ENCODE assay signal across 10 cellular contexts in the genomic region with DNA sequence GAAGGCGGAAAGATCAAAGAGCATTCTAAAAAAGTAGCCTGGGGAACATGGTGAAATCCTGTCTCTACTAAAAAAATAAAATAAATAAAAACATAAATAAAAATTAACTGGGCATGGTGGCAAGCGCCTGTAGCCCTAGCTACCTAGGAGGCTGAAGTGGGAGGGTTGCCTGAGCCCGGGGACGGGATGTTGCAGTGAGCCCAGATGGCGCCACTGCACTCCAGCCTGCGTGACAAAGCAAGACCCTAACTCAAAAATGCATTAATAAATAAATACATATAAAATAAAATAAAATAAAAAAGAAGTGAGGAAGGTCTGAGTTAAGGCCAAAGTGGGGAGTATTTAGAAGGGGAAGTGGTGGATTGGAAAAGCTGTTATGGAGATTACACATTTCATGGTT. TPM values are rescaled to one million over a fixed set of nuclear protein-coding genes. Genes with fewer than 3 reads are reported as not detected.
DNase-seq lines count a peak whose midpoint lies in the region; ATAC-seq and TF ChIP-seq lines count a peak whose summit lies in the region.
"Had no signal": no experiment of that assay in that cellular context is flagged by ENCODE, and none has a peak within 500 bp of the region (broad histone marks: within the 10 kb centered on the region; RNA-seq: fewer than 3 reads in every experiment).

No MANE protein-coding gene starts in this region.

- no peak overlapping the region for H4K5ac ChIP-seq in mesendoderm (ENCODE audit: low read length)

- H3K9ac ChIP-seq in mesendoderm (ENCODE audit: low read length), result no peak overlapping the region

- no peak overlapping the region for H2BK120ac ChIP-seq in mesendoderm (ENCODE audit: low read depth, low read length)

- no peaks in the 10 kb centered on the region for H3K9me3 ChIP-seq in CD4-positive, alpha-beta memory T cell (ENCODE audit: control insufficient read depth in 1 of 2, low read length in 2 of 2)
- H3K9me3 ChIP-seq in transverse colon, result no peaks in the 10 kb centered on the region
- H3K9me3 ChIP-seq in vagina, result no peaks in the 10 kb centered on the region
- H3K9me3 ChIP-seq: lower lobe of right lung had no signal

- peaks cover 0 to 15% (median 7%) of the 10 kb centered on the region in 8 donors for H3K9me3 Mint-ChIP-seq in CD4-positive, alpha-beta memory T cell
- H3K9me3 Mint-ChIP-seq in HFFc6 (peaks cover 14% of the 10 kb centered on the region), WTC11 (peaks cover 14% of the 10 kb centered on the region)

- no peak for ATAC-seq in WTC11
- ATAC-seq: lower lobe of right lung had no signal

- no peaks in the 10 kb centered on the region for H3K27me3 ChIP-seq in CD4-positive, alpha-beta memory T cell (ENCODE audit: insufficient read depth, low read length)
- H3K27me3 ChIP-seq in mesendoderm (ENCODE audit: insufficient read depth, low read length, poor library complexity) (no peaks in the 10 kb centered on the region), transverse colon (no peaks in the 10 kb centered on the region), vagina (no peaks in the 10 kb centered on the region)

- no peak overlapping the region for H2BK5ac ChIP-seq in mesendoderm (ENCODE audit: low read length)

- no peak overlapping the region for H2AK5ac ChIP-seq in mesendoderm (ENCODE audit: low read length)

- H3K4me1 ChIP-seq in CD4-positive, alpha-beta memory T cell (ENCODE audit: insufficient read depth, low read length), result peaks cover 25% of the 10 kb centered on the region
- H3K4me1 ChIP-seq in mesendoderm (ENCODE audit: control insufficient read depth, low read depth, low read length) (no peaks in the 10 kb centered on the region), transverse colon (peaks cover 0 to 19% (median 15%) of the 10 kb centered on the region in 4 donors), vagina (peaks cover 7% of the 10 kb centered on the region)

- H3K18ac ChIP-seq in mesendoderm (ENCODE audit: low read length), result no peak overlapping the region

- CTCF ChIA-PET in CD4-positive, alpha-beta memory T cell (lab: Charles Lee; ENCODE audit: partially characterized antibody), result interaction anchor here (1.6 kb wide), 1 partner anchor 31 kb away, joined by 5 read pairs; no protein-coding TSS in a partner anchor
- CTCF ChIA-PET in WTC11 (lab: Charles Lee), result interaction anchor here (0.6 to 1.0 kb wide), 6 partner anchors 15 to 264 kb away, joined by 3 to 4 read pairs (median 4); partner anchors contain the start of gene TBR1

- no peak overlapping the region for H3K4me2 ChIP-seq in mesendoderm (ENCODE audit: low read length)

- no peak for TF ChIP-seq POLR2A in transverse colon (IDR thresholded peaks at IDR 0.05)
- TF ChIP-seq POLR2A in vagina (IDR thresholded peaks at IDR 0.05), result no peak

- intact Hi-C loops in CD4-positive, alpha-beta memory T cell (cut with micrococcal nuclease), result loop anchor here (5.0 kb wide), 3 partner anchors 70 to 1010 kb away; partner anchors contain the start of genes IFIH1 and TBR1
- intact Hi-C loops in transverse colon (cut with DNase I; ENCODE audit: low total_unique reads) (no loop called here), vagina (cut with DNase I) (no loop called here)

- no peak for TF ChIP-seq EP300 in transverse colon (IDR thresholded peaks at IDR 0.05; ENCODE audit: low read depth)

- H3K4me1 Mint-ChIP-seq in CD4-positive, alpha-beta memory T cell, result peaks cover 23 to 38% (median 28%) of the 10 kb centered on the region in 4 donors
- H3K4me1 Mint-ChIP-seq in HFFc6 (ENCODE audit: low read depth) (peaks cover 31% of the 10 kb centered on the region; the same call in 1 of the 2 replicates), WTC11 (peaks cover 17% of the 10 kb centered on the region)

- no peak overlapping the region for H3K27ac ChIP-seq in CD4-positive, alpha-beta memory T cell (ENCODE audit: low read depth, low read length)
- no peak overlapping the region for H3K27ac ChIP-seq in mesendoderm (ENCODE audit: low read depth, low read length)
- H3K27ac ChIP-seq in transverse colon, result no peak overlapping the region
- no peak overlapping the region for H3K27ac ChIP-seq in vagina
- H3K27ac ChIP-seq: lower lobe of right lung had no signal

- H3K36me3 ChIP-seq in CD4-positive, alpha-beta memory T cell (ENCODE audit: insufficient read depth, low read length), result no peaks in the 10 kb centered on the region
- no peaks in the 10 kb centered on the region for H3K36me3 ChIP-seq in mesendoderm (ENCODE audit: control insufficient read depth, insufficient read depth, low read length)
- H3K36me3 ChIP-seq in transverse colon, result no peaks in the 10 kb centered on the region
- H3K36me3 ChIP-seq in vagina, result no peaks in the 10 kb centered on the region
- H3K36me3 ChIP-seq: lower lobe of right lung had no signal

- TF ChIP-seq CTCF in HFFc6 (IDR thresholded peaks at IDR 0.05), result peak; percentile 26; the same call in 1 of the 2 replicates
- TF ChIP-seq CTCF in WTC11 (IDR thresholded peaks at IDR 0.05), result no peak
- TF ChIP-seq CTCF in transverse colon (IDR thresholded peaks at IDR 0.05), result no peak
- no peak for TF ChIP-seq CTCF in vagina (IDR thresholded peaks at IDR 0.05)

- no peak overlapping the region for H3K56ac ChIP-seq in mesendoderm (ENCODE audit: low read length)

- peaks cover 0 to 14% of the 10 kb centered on the region in 2 donors for H3K36me3 Mint-ChIP-seq in CD4-positive, alpha-beta memory T cell
- H3K36me3 Mint-ChIP-seq in HFFc6 (ENCODE audit: low read depth), result peaks cover 28% of the 10 kb centered on the region
- H3K36me3 Mint-ChIP-seq in WTC11, result peaks cover 14% of the 10 kb centered on the region

- H3K4me3 Mint-ChIP-seq in CD4-positive, alpha-beta memory T cell, result peak overlapping the region in 6 of 8 donors; percentile 64 to 98 (median 96)
- H3K4me3 Mint-ChIP-seq in HFFc6 (peak overlapping the region; percentile 94), WTC11 (peak overlapping the region; percentile 87)

- H3K79me1 ChIP-seq in mesendoderm (ENCODE audit: low read length), result no peaks in the 10 kb centered on the region

- no peak overlapping the region for H3K4ac ChIP-seq in mesendoderm (ENCODE audit: low read depth, low read length)

- no peak overlapping the region for H3K4me3 ChIP-seq in CD4-positive, alpha-beta memory T cell (ENCODE audit: low read length in 2 of 2)
- H3K4me3 ChIP-seq in mesendoderm (ENCODE audit: low read length), result no peak overlapping the region
- H3K4me3 ChIP-seq in transverse colon, result no peak overlapping the region
- no peak overlapping the region for H3K4me3 ChIP-seq in vagina

- POLR2A ChIA-PET in CD4-positive, alpha-beta memory T cell (lab: Charles Lee; ENCODE audit: partially characterized antibody), result interaction anchor here (1.3 kb wide), 1 partner anchor 9 kb away, joined by 5 read pairs; no protein-coding TSS in a partner anchor
- POLR2A ChIA-PET in WTC11 (lab: Charles Lee), result interaction anchor here (1.1 kb wide), 1 partner anchor 146 kb away, joined by 5 read pairs; the partner anchor contains the start of gene TANK

- H4K8ac ChIP-seq in mesendoderm (ENCODE audit: low read depth, low read length), result no peak overlapping the region

- DNase-seq in CD4-positive, alpha-beta memory T cell, result no peak
- no peak for DNase-seq in HFFc6
- DNase-seq in WTC11 (ENCODE audit: low spot score), result peak; percentile 18
- peak; percentile 29 for DNase-seq in mesendoderm
- no peak for DNase-seq in activated gamma-delta T cell (lab: John Stamatoyannopoulos, UW)
- DNase-seq in transverse colon, result no peak
- no peak for DNase-seq in vagina (ENCODE audit: extremely low spot score in 2 of 2)
- DNase-seq in stimulated activated CD8-positive, alpha-beta memory T cell treated with anti-CD3 and anti-CD28 coated beads, Interleukin-4, amount 100 ng/mL, for 48 hours, result no peak
- DNase-seq: lower lobe of right lung; stimulated activated naive CD4-positive, alpha-beta T cell treated with Interleukin-2 at 50 U/mL for 16 hours had no signal

- peak overlapping the region in 4 of 7 donors; percentile 34 to 97 (median 62) for H3K27ac Mint-ChIP-seq in CD4-positive, alpha-beta memory T cell
- H3K27ac Mint-ChIP-seq in HFFc6, result no peak overlapping the region; the same call in 1 of the 2 replicates
- H3K27ac Mint-ChIP-seq in WTC11, result no peak overlapping the region

- no peak overlapping the region for H2BK15ac ChIP-seq in mesendoderm (replicated peaks; ENCODE audit: low read depth)

- in situ Hi-C loops in transverse colon (cut with MboI; ENCODE audit: low pct_ligation_motif_present in 1 of 4, low pct_unique_long_range_greater_than_20kb in 1 of 4, low sequenced_read_pairs in 3 of 4), result no loop called here

- no CpG with 5 or more reads among the region's 6 CpGs for WGBS in mesendoderm (ENCODE audit: extremely low coverage, insufficient coverage, low lambda C conversion rate)
- WGBS in transverse colon (ENCODE audit: low coverage in 1 of 2), 2 donors, result 86 to 99% methylated on average over 5 to 6 of the region's 6 CpGs

- H3K79me2 ChIP-seq in mesendoderm (ENCODE audit: control insufficient read depth, insufficient read depth, low read length), result peaks cover 31% of the 10 kb centered on the region

- no peak overlapping the region for H3K23ac ChIP-seq in mesendoderm (ENCODE audit: low read length)

- peaks cover 2 to 3% of the 10 kb centered on the region in 2 donors for H3K27me3 Mint-ChIP-seq in CD4-positive, alpha-beta memory T cell
- H3K27me3 Mint-ChIP-seq in HFFc6 (ENCODE audit: insufficient read depth) (peaks cover 2% of the 10 kb centered on the region; the same call in 1 of the 2 replicates), WTC11 (ENCODE audit: low read depth) (no peaks in the 10 kb centered on the region)

TF ChIP-seq in WTC11, 78 proteins besides CTCF, POLR2A, EP300 and RAD21 (continues in another document):
- TF ChIP-seq, protein P1, sequence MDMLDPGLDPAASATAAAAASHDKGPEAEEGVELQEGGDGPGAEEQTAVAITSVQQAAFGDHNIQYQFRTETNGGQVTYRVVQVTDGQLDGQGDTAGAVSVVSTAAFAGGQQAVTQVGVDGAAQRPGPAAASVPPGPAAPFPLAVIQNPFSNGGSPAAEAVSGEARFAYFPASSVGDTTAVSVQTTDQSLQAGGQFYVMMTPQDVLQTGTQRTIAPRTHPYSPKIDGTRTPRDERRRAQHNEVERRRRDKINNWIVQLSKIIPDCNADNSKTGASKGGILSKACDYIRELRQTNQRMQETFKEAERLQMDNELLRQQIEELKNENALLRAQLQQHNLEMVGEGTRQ (CRISPR knock-in tag; IDR thresholded peaks at IDR 0.05), result no peak
- no peak for TF ChIP-seq TP53 (CRISPR knock-in tag; IDR thresholded peaks at IDR 0.05)
- TF ChIP-seq NR2C2 (CRISPR knock-in tag; IDR thresholded peaks at IDR 0.05), result no peak

RNA-seq across cellular contexts. Expression of gene PSMD14, which starts 1.3 kb away (rescaled TPM):
- total RNA-seq in CD4-positive, alpha-beta memory T cell, result 10 to 100 TPM; 14.1 to 20.0 TPM
- polyA plus RNA-seq in CD4-positive, alpha-beta memory T cell, result 10 to 100 TPM; 50.9 to 95.4 TPM
- 10 to 100 TPM; 74.7 to 88.8 (median 78.7) TPM for total RNA-seq in HFFc6 (2021; fragmentation: NEBNext Ultra II Directional; extraction: Animal tissue kit (Norgen Biotek cat#: 25700))
- total RNA-seq in WTC11 (2021) (67.8 to 80.5 TPM (median 71.0 TPM) in 3 replicates), transverse colon (10 to 100 TPM in 3 of 4 donors, 1 to 10 TPM in 1; 5.2 to 30.1 (median 22.6) TPM), vagina (34.4 TPM)
- 78.9 TPM for polyA plus RNA-seq in mesendoderm (2013, experiment 1 of 2)
- polyA plus RNA-seq in mesendoderm (2013, experiment 2 of 2), result 78.0 TPM

Comparison
In these comparisons a context has a peak if more than half of its experiments do, and no peak if none do; other contexts are left out.
1. DNase-seq: peak in WTC11 (single experiment) and mesendoderm (single experiment); none in CD4-positive, alpha-beta memory T cell (0 of 5), HFFc6 (single experiment), activated gamma-delta T cell (single experiment), transverse colon (single experiment), vagina (0 of 2) and stimulated activated CD8-positive, alpha-beta memory T cell treated with anti-CD3 and anti-CD28 coated beads, Interleukin-4, amount 100 ng/mL, for 48 hours (single experiment).
2. H3K27ac Mint-ChIP-seq: peak in CD4-positive, alpha-beta memory T cell (4 of 7); none in HFFc6 (single experiment) and WTC11 (single experiment).
3. Peak in every context shown above with its lines, with median percentiles within 50 percentile points of each other: H3K4me3 Mint-ChIP-seq.